In genomic region chr20:64029293-64030117, GRCh38 we compare ENCODE assay signal across 21 cellular contexts. TPM values are rescaled to one million over a fixed set of nuclear protein-coding genes. Genes with fewer than 3 reads are reported as not detected.
A peak's percentile ranks its signal among the peaks of the same experiment; 100 is the strongest.
DNase-seq lines count a peak whose midpoint lies in the region; ATAC-seq and TF ChIP-seq lines count a peak whose summit lies in the region.
"Had no signal": no experiment of that assay in that cellular context is flagged by ENCODE, and none has a peak within 500 bp of the region (broad histone marks: within the 10 kb centered on the region; RNA-seq: fewer than 3 reads in every experiment).

No MANE protein-coding gene starts in this region.

- CTCF ChIA-PET in RWPE1 (lab: Yijun Ruan, JAX) (interaction anchor here (0.7 to 5.5 kb wide), 2 partner anchors 9 kb away, joined by 3 to 55 read pairs; no protein-coding TSS in a partner anchor), A673 (lab: Charles Lee) (no interaction called here)

- peaks cover 33% of the 10 kb centered on the region for H3K36me3 ChIP-seq in A673 (ENCODE audit: insufficient read depth, low read length, poor library complexity, severe bottlenecking)

- H3K4me1 Mint-ChIP-seq in activated T-cell treated with anti-CD3 and anti-CD28 coated beads, Interleukin-2, amount 50 U/mL, for 24 hours (ENCODE audit: low read depth): peaks cover 11% of the 10 kb centered on the region
- H3K4me1 Mint-ChIP-seq in effector memory CD8-positive, alpha-beta T cell (ENCODE audit: low read depth in 2 of 2): peaks cover 4 to 13% of the 10 kb centered on the region in 2 donors
- H3K4me1 Mint-ChIP-seq in stimulated activated effector memory CD8-positive, alpha-beta T cell treated with anti-CD3 and anti-CD28 coated beads, Interleukin-12 subunit alpha, Interleukin-12 subunit beta, amount 100 ng/mL, for 72 hours: peaks cover 16% of the 10 kb centered on the region
- H3K4me1 Mint-ChIP-seq: GM23338 had no signal

- no peaks in the 10 kb centered on the region for H3K9me3 Mint-ChIP-seq in activated T-cell treated with anti-CD3 and anti-CD28 coated beads, Interleukin-2, amount 50 U/mL, for 24 hours
- no peaks in the 10 kb centered on the region for H3K9me3 Mint-ChIP-seq in effector memory CD8-positive, alpha-beta T cell
- H3K9me3 Mint-ChIP-seq in stimulated activated effector memory CD8-positive, alpha-beta T cell treated with anti-CD3 and anti-CD28 coated beads, Interleukin-12 subunit alpha, Interleukin-12 subunit beta, amount 100 ng/mL, for 72 hours: no peaks in the 10 kb centered on the region
- H3K9me3 Mint-ChIP-seq: GM23338 had no signal

- POLR2A ChIA-PET in RWPE1 (lab: Yijun Ruan, JAX; ENCODE audit: low non-redundant PET): interaction anchor here (0.6 kb wide), 1 partner anchor 15 kb away, joined by 3 read pairs; no protein-coding TSS in a partner anchor
- POLR2A ChIA-PET in A673 (lab: Charles Lee; ENCODE audit: low non-redundant PET): no interaction called here

- peak overlapping the region; percentile 13; the same call in 1 of the 2 replicates for H3K27ac ChIP-seq in RWPE1
- no peak overlapping the region for H3K27ac ChIP-seq in A673 (ENCODE audit: low read depth, low read length, poor library complexity, severe bottlenecking)
- H3K27ac ChIP-seq: 22Rv1, C4-2B had no signal

- H3K4me1 ChIP-seq in A673 (ENCODE audit: insufficient read depth, low read length, poor library complexity, severe bottlenecking): no peaks in the 10 kb centered on the region
- H3K4me1 ChIP-seq: HAP-1 had no signal

- intact Hi-C loops in A673 (cut with micrococcal nuclease; ENCODE audit: unreplicated experiment): no loop called here

- TF ChIP-seq CTCF in RWPE1 (conservative IDR thresholded peaks at IDR 0.05; ENCODE audit: low read depth): no peak
- no peak for TF ChIP-seq CTCF in A673 (conservative IDR thresholded peaks at IDR 0.05; ENCODE audit: low read depth, low read length)

- no peak for ATAC-seq in effector memory CD8-positive, alpha-beta T cell (replicated peaks)
- no peak for ATAC-seq in stimulated activated effector memory CD8-positive, alpha-beta T cell treated with anti-CD3 and anti-CD28 coated beads, Interleukin-12 subunit alpha, Interleukin-12 subunit beta, amount 100 ng/mL, for 72 hours
- no peak for ATAC-seq in HG03039 (IDR thresholded peaks at IDR 0.05; ENCODE audit: unreplicated experiment)
- ATAC-seq: GM23338, SK-N-SH treated with all-trans-retinoic acid at 6 μM for 48 hours had no signal

- no peak overlapping the region for H3K4me3 Mint-ChIP-seq in activated T-cell treated with anti-CD3 and anti-CD28 coated beads, Interleukin-2, amount 50 U/mL, for 24 hours
- no peak overlapping the region for H3K4me3 Mint-ChIP-seq in effector memory CD8-positive, alpha-beta T cell
- no peak overlapping the region for H3K4me3 Mint-ChIP-seq in stimulated activated effector memory CD8-positive, alpha-beta T cell treated with anti-CD3 and anti-CD28 coated beads, Interleukin-12 subunit alpha, Interleukin-12 subunit beta, amount 100 ng/mL, for 72 hours
- H3K4me3 Mint-ChIP-seq: GM23338 had no signal

- peaks cover 98% of the 10 kb centered on the region for H3K36me3 Mint-ChIP-seq in activated T-cell treated with anti-CD3 and anti-CD28 coated beads, Interleukin-2, amount 50 U/mL, for 24 hours (ENCODE audit: low read depth)
- H3K36me3 Mint-ChIP-seq in effector memory CD8-positive, alpha-beta T cell (ENCODE audit: insufficient read depth): peaks cover 90% of the 10 kb centered on the region
- H3K36me3 Mint-ChIP-seq in stimulated activated effector memory CD8-positive, alpha-beta T cell treated with anti-CD3 and anti-CD28 coated beads, Interleukin-12 subunit alpha, Interleukin-12 subunit beta, amount 100 ng/mL, for 72 hours: peaks cover 96% of the 10 kb centered on the region

- H3K27me3 Mint-ChIP-seq in activated T-cell treated with anti-CD3 and anti-CD28 coated beads, Interleukin-2, amount 50 U/mL, for 24 hours: no peaks in the 10 kb centered on the region
- H3K27me3 Mint-ChIP-seq in effector memory CD8-positive, alpha-beta T cell: no peaks in the 10 kb centered on the region

- H3K27ac Mint-ChIP-seq in activated T-cell treated with anti-CD3 and anti-CD28 coated beads, Interleukin-2, amount 50 U/mL, for 24 hours: peak overlapping the region; percentile 26
- H3K27ac Mint-ChIP-seq in effector memory CD8-positive, alpha-beta T cell: peak overlapping the region; percentile 10 to 76
- peak overlapping the region; percentile 56 for H3K27ac Mint-ChIP-seq in stimulated activated effector memory CD8-positive, alpha-beta T cell treated with anti-CD3 and anti-CD28 coated beads, Interleukin-12 subunit alpha, Interleukin-12 subunit beta, amount 100 ng/mL, for 72 hours
- H3K27ac Mint-ChIP-seq: GM23338 had no signal

- no peak overlapping the region for H3K4me3 ChIP-seq in A673 (ENCODE audit: low read depth, low read length, poor library complexity, severe bottlenecking)
- H3K4me3 ChIP-seq: GM23338, HAP-1 had no signal

- DNase-seq in activated T-cell treated with anti-CD3 and anti-CD28 coated beads, Interleukin-2, amount 50 U/mL, for 24 hours: no peak
- DNase-seq in activated T-cell treated with anti-CD3 and anti-CD28 coated beads for 4 hours: no peak
- no peak for DNase-seq in RWPE1 (ENCODE audit: low spot score)
- DNase-seq in effector memory CD8-positive, alpha-beta T cell: no peak
- no peak for DNase-seq in stimulated activated effector memory CD8-positive, alpha-beta T cell treated with anti-CD3 and anti-CD28 coated beads, Interleukin-12 subunit alpha, Interleukin-12 subunit beta, amount 100 ng/mL, for 72 hours (ENCODE audit: low spot score in 2 of 2)
- DNase-seq in NCI-H748 (lab: John Stamatoyannopoulos, UW; ENCODE audit: unreplicated experiment): no peak
- no peak for DNase-seq in A673 (ENCODE audit: low spot score)
- DNase-seq: GDM1, IMR-90, MV-4-11, NCI-H1105 treated with DMSO at 0.1 percent for 48 hours, NCI-H2081, NCI-H2171 treated with DMSO at 0.1 percent for 48 hours, NCI-H524 treated with DMSO at 0.1 percent for 48 hours, RPMI8226 had no signal

- no peaks in the 10 kb centered on the region for H3K27me3 ChIP-seq in A673 (replicated peaks; ENCODE audit: insufficient read depth, low read depth, low read length, poor library complexity)

- BruUV-seq in A673 (replicated peaks; lab: Mats Ljungman, UMichigan): no TSS peak

- no peaks in the 10 kb centered on the region for H3K9me3 ChIP-seq in A673 (ENCODE audit: low read depth, low read length, poor library complexity, severe bottlenecking)
- H3K9me3 ChIP-seq: HAP-1 had no signal

RNA-seq across cellular contexts. Expression of gene C20orf204, which starts 6.5 kb away (rescaled TPM):
- 2.4 and 2.5 TPM in 2 replicates for total RNA-seq in A673 (2021)

RNA-seq across cellular contexts. Expression of gene SOX18, which starts 19.9 kb away (rescaled TPM):
- total RNA-seq in A673 (2021): 0.30 and 0.70 TPM in 2 replicates
- total RNA-seq: IMR-90 had no signal

RNA-seq across cellular contexts. Expression of gene TCEA2, which starts 33.5 kb away (rescaled TPM):
- total RNA-seq in A673 (2021): 35.0 and 41.3 TPM in 2 replicates

RNA-seq across cellular contexts. Expression of gene PRPF6, which starts 48.6 kb away (rescaled TPM):
- total RNA-seq in A673 (2021): 86.3 and 93.2 TPM in 2 replicates

RNA-seq across cellular contexts. Expression of gene RGS19, which starts 49.8 kb away (rescaled TPM):
- 14.4 and 16.4 TPM in 2 replicates for total RNA-seq in A673 (2021)
